ENCODE assay signal across 8 cellular contexts in genomic region chr11:61955416-61956135, GRCh38. TPM values are rescaled to one million over a fixed set of nuclear protein-coding genes. Genes with fewer than 3 reads are reported as not detected.
A peak's percentile ranks its signal among the peaks of the same experiment; 100 is the strongest.
DNase-seq lines count a peak whose midpoint lies in the region; ATAC-seq, FAIRE-seq and TF ChIP-seq lines count a peak whose summit lies in the region.

No MANE protein-coding gene starts in this region.

- H3K27me3 ChIP-seq in K562 (ENCODE audit: control insufficient read depth in 2 of 2, insufficient read depth in 2 of 2, low read length in 2 of 2) (no peaks in the 10 kb centered on the region), stomach (peaks cover 0 to 19% (median 12%) of the 10 kb centered on the region in 3 donors), small intestine (ENCODE audit: control insufficient read depth in 2 of 2, insufficient read depth in 2 of 2, low read length in 2 of 2) (no peaks in the 10 kb centered on the region)

- in situ Hi-C loops in K562 (cut with MboI): no loop called here

- peak; percentile 67 for ATAC-seq in activated CD4-positive, alpha-beta T cell treated with anti-CD3 and anti-CD28 coated beads for 36 hours
- ATAC-seq in K562: no peak

- WGBS in K562 (ENCODE audit: insufficient coverage, low coverage, missing lambda C conversion rate): 81% methylated on average over 39 of the region's 56 CpGs
- WGBS in stomach, 5 donors: 5 to 10% (median 7%) methylated on average over 37 to 56 of the region's 56 CpGs
- WGBS in small intestine, 3 donors: 5 to 12% (median 6%) methylated on average over 50 to 56 of the region's 56 CpGs

- CTCF ChIA-PET in activated CD4-positive, alpha-beta T cell treated with anti-CD3 and anti-CD28 coated beads for 36 hours (lab: Charles Lee): no interaction called here
- CTCF ChIA-PET in K562 (lab: Yijun Ruan, JAX; ENCODE audit: low intra/inter-chr PET ratio): no interaction called here

- no peak overlapping the region for H3K4me3 Mint-ChIP-seq in activated CD4-positive, alpha-beta T cell treated with anti-CD3 and anti-CD28 coated beads for 36 hours

- no peak for TF ChIP-seq RAD21 in K562 (CRISPR knock-in tag; conservative IDR thresholded peaks at IDR 0.05 in 1 of 2, IDR thresholded peaks at IDR 0.05 in 1 of 2)

- no peaks in the 10 kb centered on the region for H3K79me2 ChIP-seq in K562 (ENCODE audit: control insufficient read depth, insufficient read depth, low read length)

- TF ChIP-seq EP300 in K562 (IDR thresholded peaks at IDR 0.05; ENCODE audit: low read length) (no peak), stomach (IDR thresholded peaks at IDR 0.05) (no peak)

- H3K9me3 ChIP-seq in K562 (replicated peaks; ENCODE audit: control insufficient read depth, insufficient read depth, low read depth, low read length): no peaks in the 10 kb centered on the region
- no peaks in the 10 kb centered on the region for H3K9me3 ChIP-seq in kidney (ENCODE audit: control insufficient read depth in 1 of 2, low read length in 2 of 2)
- no peaks in the 10 kb centered on the region for H3K9me3 ChIP-seq in stomach
- no peaks in the 10 kb centered on the region for H3K9me3 ChIP-seq in small intestine (ENCODE audit: control insufficient read depth, low read depth)

- POLR2A ChIA-PET in activated CD4-positive, alpha-beta T cell treated with anti-CD3 and anti-CD28 coated beads for 36 hours (lab: Charles Lee): no interaction called here
- POLR2A ChIA-PET in K562 (lab: Yijun Ruan, JAX): interaction anchor here (0.6 to 14.1 kb wide), 3 partner anchors 8 to 176 kb away, joined by 3 to 327 read pairs (median 3); partner anchors contain the start of gene FTH1

- FAIRE-seq in K562 (lab: Jason Lieb, UNC): no peak
- FAIRE-seq in kidney (lab: Jason Lieb, UNC): no peak
- no peak for FAIRE-seq in small intestine (lab: Jason Lieb, UNC)

- H3K4me2 ChIP-seq in K562 (ENCODE audit: insufficient read depth, low read length): no peak overlapping the region

- H3K36me3 ChIP-seq in K562 (ENCODE audit: control insufficient read depth, insufficient read depth, low read length): no peaks in the 10 kb centered on the region
- H3K36me3 ChIP-seq in kidney (ENCODE audit: control insufficient read depth in 1 of 2, insufficient read depth in 2 of 2, low read length in 2 of 2): no peaks in the 10 kb centered on the region
- H3K36me3 ChIP-seq in stomach: peaks cover 0 to 19% (median 11%) of the 10 kb centered on the region in 4 donors
- no peaks in the 10 kb centered on the region for H3K36me3 ChIP-seq in small intestine (ENCODE audit: control insufficient read depth in 2 of 2, insufficient read depth in 2 of 2, low read length in 2 of 2)

- no peak overlapping the region for H3K27ac Mint-ChIP-seq in activated CD4-positive, alpha-beta T cell treated with anti-CD3 and anti-CD28 coated beads for 36 hours

- TF ChIP-seq CTCF in K562 (IDR thresholded peaks at IDR 0.05 in 2 of 3, conservative IDR thresholded peaks at IDR 0.05 in 1 of 3; ENCODE audit: insufficient read depth in 2 of 3, low read depth in 1 of 3, low read length in 3 of 3) (no peak), kidney (IDR thresholded peaks at IDR 0.05; ENCODE audit: borderline replicate concordance, extremely low read depth, insufficient read depth) (no peak), stomach (IDR thresholded peaks at IDR 0.05) (no peak)

- no TSS peak for BruUV-seq in K562 (replicated peaks; lab: Mats Ljungman, UMichigan)

- peak; percentile 66 for DNase-seq in activated CD4-positive, alpha-beta T cell treated with anti-CD3 and anti-CD28 coated beads for 36 hours
- no peak for DNase-seq in activated CD4-positive, alpha-beta T cell treated with anti-CD3 and anti-CD28 coated beads for 4 hours
- DNase-seq in K562 (ENCODE audit: extremely low read depth in 1 of 4, low spot score in 3 of 4) (peak in 2 of 4 experiments; percentile 7 to 31), kidney (peak; percentile 85), stomach (no peak), small intestine (no peak), NCI-H2107 (lab: John Stamatoyannopoulos, UW) (no peak), DMS114 treated with DMSO at 0.1 percent for 48 hours (lab: John Stamatoyannopoulos, UW; ENCODE audit: unreplicated experiment) (no peak)

- H3K27me3 Mint-ChIP-seq in activated CD4-positive, alpha-beta T cell treated with anti-CD3 and anti-CD28 coated beads for 36 hours: peaks cover 17% of the 10 kb centered on the region

- H2AFZ ChIP-seq in K562 (ENCODE audit: low read depth, low read length): 0 out of 2 replicates have a peak overlapping the region, but pooled peaks have one; percentile 69

- no peaks in the 10 kb centered on the region for H3K36me3 Mint-ChIP-seq in activated CD4-positive, alpha-beta T cell treated with anti-CD3 and anti-CD28 coated beads for 36 hours (ENCODE audit: low read depth)

- H3K27ac ChIP-seq in K562 (ENCODE audit: extremely low read depth, low read depth, low read length) (no peak overlapping the region), kidney (ENCODE audit: low read depth in 2 of 2, low read length in 2 of 2) (peak overlapping the region in 1 of 2 donors; percentile 72), stomach (peak overlapping the region; percentile 26 to 84 (median 82)), small intestine (ENCODE audit: low read depth in 1 of 2, low read length in 1 of 2) (peak overlapping the region in 1 of 2 donors; percentile 77)

- intact Hi-C loops in activated CD4-positive, alpha-beta T cell treated with anti-CD3 and anti-CD28 coated beads for 36 hours (cut with DNase I, micrococcal nuclease): no loop called here
- intact Hi-C loops in K562 (cut with micrococcal nuclease) (no loop called here), kidney (cut with DNase I) (no loop called here), stomach (cut with DNase I; ENCODE audit: low total_unique reads) (loop anchor here (10.0 kb wide), 2 partner anchors 109 to 141 kb away; partner anchors contain the start of gene FADS1)

- peaks cover 5% of the 10 kb centered on the region for H3K4me1 Mint-ChIP-seq in activated CD4-positive, alpha-beta T cell treated with anti-CD3 and anti-CD28 coated beads for 36 hours

- H3K4me3 ChIP-seq in K562 (no peak overlapping the region), kidney (ENCODE audit: low read length in 2 of 2) (peak overlapping the region in 1 of 2 donors; percentile 41), stomach (peak overlapping the region; percentile 36 to 48 (median 42)), small intestine (ENCODE audit: low read depth in 1 of 2, low read length in 2 of 2) (peak overlapping the region in 1 of 2 donors; percentile 36)

- H3K9me1 ChIP-seq in K562 (ENCODE audit: control insufficient read depth, insufficient read depth, low read length): no peaks in the 10 kb centered on the region

- TF ChIP-seq POLR2A in K562 (conservative IDR thresholded peaks at IDR 0.05) (no peak), stomach (IDR thresholded peaks at IDR 0.05) (no peak)

- peaks cover 30 to 31% of the 10 kb centered on the region in 2 experiments for H3K4me1 ChIP-seq in K562 (replicated peaks in 1 of 2; ENCODE audit: control insufficient read depth in 2 of 2, insufficient read depth in 2 of 2, low read length in 2 of 2)
- peaks cover 0 to 5% of the 10 kb centered on the region in 2 donors for H3K4me1 ChIP-seq in kidney (ENCODE audit: control insufficient read depth in 1 of 2, insufficient read depth in 1 of 2, low read depth in 1 of 2, low read length in 2 of 2)
- H3K4me1 ChIP-seq in stomach: peaks cover 11 to 42% (median 20%) of the 10 kb centered on the region in 4 donors
- H3K4me1 ChIP-seq in small intestine (ENCODE audit: control insufficient read depth in 2 of 2, insufficient read depth in 1 of 2, low read depth in 1 of 2, low read length in 1 of 2): peaks cover under 1 to 2% of the 10 kb centered on the region in 2 donors

- peak overlapping the region in 1 of 2 experiments; percentile 67; a peak in 1 of 4 replicates for H3K9ac ChIP-seq in K562 (ENCODE audit: insufficient read depth in 1 of 2, low read depth in 2 of 2, low read length in 2 of 2)
- H3K9ac ChIP-seq in kidney (ENCODE audit: low read length in 2 of 2): peak overlapping the region in 1 of 2 donors; percentile 26

- H4K20me1 ChIP-seq in K562 (replicated peaks; ENCODE audit: control insufficient read depth, insufficient read depth, low read length): no peaks in the 10 kb centered on the region

- H3K9me3 Mint-ChIP-seq in activated CD4-positive, alpha-beta T cell treated with anti-CD3 and anti-CD28 coated beads for 36 hours (ENCODE audit: low read depth): no peaks in the 10 kb centered on the region

RNA-seq across cellular contexts. Expression of gene BEST1, which starts 5.4 kb away (rescaled TPM):
- under 1 TPM; 0.37 to 0.65 TPM for total RNA-seq in activated CD4-positive, alpha-beta T cell treated with anti-CD3 and anti-CD28 coated beads for 36 hours
- total RNA-seq in K562 (2011; cell fraction: chromatin; rRNA removed; ENCODE audit: low replicate concordance): 4.5 and 6.1 TPM in 2 replicates
- total RNA-seq in K562 (2011; cell fraction: nucleolus; rRNA removed): 4.7 and 5.5 TPM in 2 replicates
- total RNA-seq in K562 (2011; cell fraction: nucleoplasm; rRNA removed): 4.4 and 5.5 TPM in 2 replicates
- 0.36 and 0.61 TPM in 2 replicates for total RNA-seq in K562 (2014; rRNA removed)
- 0.35 and 0.40 TPM in 2 replicates for total RNA-seq in K562 (2014; rRNA removed; fragmentation: Illumina TruSeq; extraction: Trizol)
- 0.07 and 0.11 TPM in 2 replicates for total RNA-seq in K562 (2015; rRNA removed; fragmentation: Illumina TruSeq; extraction: Trizol)
- total RNA-seq in K562 (2021): 0.85 and 1.0 TPM in 2 replicates
- 0.22 and 0.49 TPM in 2 replicates for polyA plus RNA-seq in K562 (2011; rRNA removed)
- polyA plus RNA-seq in K562 (2011; cell fraction: cytosol; rRNA removed): 0.15 and 0.35 TPM in 2 replicates
- polyA plus RNA-seq in K562 (2011; cell fraction: nucleus; rRNA removed): 1.4 and 1.9 TPM in 2 replicates
- 1.0 and 15.0 TPM in 2 replicates for polyA plus RNA-seq in K562 (2012)
- polyA plus RNA-seq in K562 (2014; fragmentation: Illumina TruSeq; extraction: Trizol): 0.73 and 0.86 TPM in 2 replicates
- under 1 TPM; 0.27 to 0.62 TPM for polyA plus RNA-seq in K562 (2014; fragmentation: Nextera tagmentation; extraction: Ambion mirVana)
- 1.3 TPM in 2 replicates for polyA plus RNA-seq in K562 (2014; rRNA removed)
- polyA minus RNA-seq in K562 (2011; rRNA and poly(A)+ RNA removed): 0.28 and 0.66 TPM in 2 replicates
- not detected in 2 replicates for polyA minus RNA-seq in K562 (2011; cell fraction: cytosol; rRNA and poly(A)+ RNA removed)
- polyA minus RNA-seq in K562 (2011; cell fraction: nucleus; rRNA and poly(A)+ RNA removed): 0.67 and 2.3 TPM in 2 replicates
- 7.1 TPM for total RNA-seq in kidney
- 0.62 TPM for polyA plus RNA-seq in kidney (ENCODE audit: insufficient read depth, low read depth, low replicate concordance)
- total RNA-seq in stomach: 10 to 100 TPM in 2 of 5 donors, 1 to 10 TPM in 2, not detected in 1; 1.2 to 27.4 (median 6.6) TPM
- polyA plus RNA-seq in stomach: 1 to 10 TPM; 3.4 to 3.8 (median 3.7) TPM
- 1 to 10 TPM; 2.7 to 4.7 (median 4.3) TPM for polyA plus RNA-seq in small intestine

RNA-seq across cellular contexts. Expression of gene FTH1, which starts 11.9 kb away (rescaled TPM):
- total RNA-seq in activated CD4-positive, alpha-beta T cell treated with anti-CD3 and anti-CD28 coated beads for 36 hours: 100 to 1,000 TPM; 777 to 914 TPM
- total RNA-seq in K562 (2011; cell fraction: chromatin; rRNA removed; ENCODE audit: low replicate concordance): 340 and 424 TPM in 2 replicates
- 235 and 254 TPM in 2 replicates for total RNA-seq in K562 (2011; cell fraction: nucleolus; rRNA removed)
- total RNA-seq in K562 (2011; cell fraction: nucleoplasm; rRNA removed): 466 and 809 TPM in 2 replicates
- total RNA-seq in K562 (2014; rRNA removed) (542 and 714 TPM in 2 replicates), K562 (2014; rRNA removed; fragmentation: Illumina TruSeq; extraction: Trizol) (854 and 941 TPM in 2 replicates), K562 (2015; rRNA removed; fragmentation: Illumina TruSeq; extraction: Trizol) (794 and 802 TPM in 2 replicates), K562 (2021) (1,987 and 1,991 TPM in 2 replicates), kidney (3,221 TPM), stomach (1,000 to 10,000 TPM in 4 of 5 donors, 100 to 1,000 TPM in 1; 703 to 2,177 (median 1,757) TPM)
- polyA plus RNA-seq in K562 (2011; rRNA removed) (692 and 749 TPM in 2 replicates), K562 (2014; fragmentation: Illumina TruSeq; extraction: Trizol) (2,369 and 3,146 TPM in 2 replicates), K562 (2014; fragmentation: Nextera tagmentation; extraction: Ambion mirVana) (100 to 1,000 TPM; 370 to 426 TPM), K562 (2014; rRNA removed) (1,104 and 1,916 TPM in 2 replicates), kidney (ENCODE audit: insufficient read depth, low read depth, low replicate concordance) (7,914 TPM), stomach (1,000 to 10,000 TPM; 4,996 to 8,523 (median 5,775) TPM), small intestine (1,000 to 10,000 TPM; 3,413 to 10,000 (median 8,961) TPM)
- polyA plus RNA-seq in K562 (2011; cell fraction: cytosol; rRNA removed): 753 and 1,113 TPM in 2 replicates
- polyA plus RNA-seq in K562 (2011; cell fraction: nucleus; rRNA removed): 360 and 464 TPM in 2 replicates
- polyA plus RNA-seq in K562 (2012): 2,840 and 5,114 TPM in 2 replicates
- 797 and 971 TPM in 2 replicates for polyA minus RNA-seq in K562 (2011; rRNA and poly(A)+ RNA removed)
- polyA minus RNA-seq in K562 (2011; cell fraction: cytosol; rRNA and poly(A)+ RNA removed): 687 and 1,035 TPM in 2 replicates
- polyA minus RNA-seq in K562 (2011; cell fraction: nucleus; rRNA and poly(A)+ RNA removed): 101 and 228 TPM in 2 replicates

RNA-seq across cellular contexts. Expression of gene RAB3IL1, which starts 38.2 kb away (rescaled TPM):
- total RNA-seq in activated CD4-positive, alpha-beta T cell treated with anti-CD3 and anti-CD28 coated beads for 36 hours: under 1 TPM in 1 of 2 experiments, not detected in 1; 0.09 TPM
- total RNA-seq in K562 (2011; cell fraction: chromatin; rRNA removed; ENCODE audit: low replicate concordance): 21.2 and 46.4 TPM in 2 replicates
- total RNA-seq in K562 (2011; cell fraction: nucleolus; rRNA removed): 27.3 and 33.0 TPM in 2 replicates
- 19.3 and 24.0 TPM in 2 replicates for total RNA-seq in K562 (2011; cell fraction: nucleoplasm; rRNA removed)
- total RNA-seq in K562 (2014; rRNA removed) (17.6 and 19.8 TPM in 2 replicates), K562 (2014; rRNA removed; fragmentation: Illumina TruSeq; extraction: Trizol) (2.0 and 3.7 TPM in 2 replicates), K562 (2015; rRNA removed; fragmentation: Illumina TruSeq; extraction: Trizol) (8.9 and 10.3 TPM in 2 replicates), K562 (2021) (42.6 and 46.2 TPM in 2 replicates), kidney (14.6 TPM), stomach (10 to 100 TPM in 2 of 5 donors, 1 to 10 TPM in 1, under 1 TPM in 1, not detected in 1; 0.58 to 12.8 (median 7.1) TPM)
- polyA plus RNA-seq in K562 (2011; rRNA removed) (15.5 and 17.7 TPM in 2 replicates), K562 (2014; fragmentation: Illumina TruSeq; extraction: Trizol) (25.1 and 31.8 TPM in 2 replicates), K562 (2014; fragmentation: Nextera tagmentation; extraction: Ambion mirVana) (under 1 TPM; 0.15 to 0.25 TPM), K562 (2014; rRNA removed) (28.2 and 29.7 TPM in 2 replicates), kidney (ENCODE audit: insufficient read depth, low read depth, low replicate concordance) (27.8 TPM), stomach (10 to 100 TPM in 2 of 3 donors, 1 to 10 TPM in 1; 5.3 to 13.3 (median 11.6) TPM), small intestine (1 to 10 TPM in 2 of 3 donors, under 1 TPM in 1; 0.45 to 9.5 (median 4.9) TPM)
- 18.3 and 41.7 TPM in 2 replicates for polyA plus RNA-seq in K562 (2011; cell fraction: cytosol; rRNA removed)
- 25.8 and 42.6 TPM in 2 replicates for polyA plus RNA-seq in K562 (2011; cell fraction: nucleus; rRNA removed)
- 15.9 and 29.1 TPM in 2 replicates for polyA plus RNA-seq in K562 (2012)
- 6.1 and 11.2 TPM in 2 replicates for polyA minus RNA-seq in K562 (2011; rRNA and poly(A)+ RNA removed)
- polyA minus RNA-seq in K562 (2011; cell fraction: cytosol; rRNA and poly(A)+ RNA removed): 22.8 and 26.0 TPM in 2 replicates
- 13.3 and 13.9 TPM in 2 replicates for polyA minus RNA-seq in K562 (2011; cell fraction: nucleus; rRNA and poly(A)+ RNA removed)

Comparison
In these comparisons a context has a peak if more than half of its experiments do, and no peak if none do; other contexts are left out.
1. DNase-seq: peak in activated CD4-positive, alpha-beta T cell treated with anti-CD3 and anti-CD28 coated beads for 36 hours (single experiment) and kidney (single experiment); none in activated CD4-positive, alpha-beta T cell treated with anti-CD3 and anti-CD28 coated beads for 4 hours (0 of 2), stomach (single experiment), small intestine (single experiment), NCI-H2107 (single experiment) and DMS114 treated with DMSO at 0.1 percent for 48 hours (single experiment).